Comparison of ENCODE assay signal across 13 cellular contexts in genomic region chr2:188623995-188624643, GRCh38.
A peak's percentile ranks its signal among the peaks of the same experiment; 100 is the strongest.
DNase-seq lines count a peak whose midpoint lies in the region; ATAC-seq and TF ChIP-seq lines count a peak whose summit lies in the region.
"Had no signal": no experiment of that assay in that cellular context is flagged by ENCODE, and none has a peak within 500 bp of the region (broad histone marks: within the 10 kb centered on the region; RNA-seq: fewer than 3 reads in every experiment).

No MANE protein-coding gene starts in this region.

- DNase-seq in DMS153 (lab: John Stamatoyannopoulos, UW) (peak; percentile 26), NCI-H146 treated with DMSO at 0.1 percent for 48 hours (lab: John Stamatoyannopoulos, UW; ENCODE audit: unreplicated experiment) (peak; percentile 43), choroid plexus epithelial cell (ENCODE audit: low read depth) (peak; percentile 91), NCI-H1436 treated with DMSO at 0.1 percent for 48 hours (lab: John Stamatoyannopoulos, UW) (no peak), NCI-H2081 treated with DMSO at 0.1 percent for 48 hours (lab: John Stamatoyannopoulos, UW) (no peak)
- DNase-seq in activated effector memory CD4-positive, alpha-beta T cell treated with anti-CD3 and anti-CD28 coated beads, Interleukin-2, amount 50 U/mL, for 16 hours, result no peak
- DNase-seq: activated CD4-positive, alpha-beta T cell treated with anti-CD3 and anti-CD28 coated beads, Interleukin-2, amount 50 U/mL, for 4 hours; activated naive CD4-positive, alpha-beta T cell treated with Interleukin-2 at 50 U/mL for 16 hours; MG63 had no signal

- peak overlapping the region in 2 of 3 experiments; percentile 21 to 37 for H3K4me3 Mint-ChIP-seq in nephron
- H3K4me3 Mint-ChIP-seq: CD14-positive monocyte had no signal

- ATAC-seq in GM19351 (IDR thresholded peaks at IDR 0.05; ENCODE audit: unreplicated experiment), result no peak

- no peak overlapping the region for H3K4me3 ChIP-seq in choroid plexus epithelial cell (ENCODE audit: low read depth, low read length)
- H3K4me3 ChIP-seq: MG63, skin epidermis had no signal

- H3K4me1 Mint-ChIP-seq in nephron, result peaks cover 51% of the 10 kb centered on the region
- H3K4me1 Mint-ChIP-seq: CD14-positive monocyte had no signal

- H3K27ac Mint-ChIP-seq in nephron, result peak overlapping the region; percentile 91 to 99 (median 92)
- H3K27ac Mint-ChIP-seq: CD14-positive monocyte had no signal

- H3K36me3 Mint-ChIP-seq in nephron (ENCODE audit: low read depth), result no peaks in the 10 kb centered on the region
- H3K36me3 Mint-ChIP-seq: CD14-positive monocyte had no signal

- H3K9me3 Mint-ChIP-seq in nephron, result peaks cover 4% of the 10 kb centered on the region

- H3K27me3 Mint-ChIP-seq in nephron (ENCODE audit: low read depth), result no peaks in the 10 kb centered on the region

- no peak for TF ChIP-seq CTCF in choroid plexus epithelial cell (conservative IDR thresholded peaks at IDR 0.05; ENCODE audit: low read depth, low read length)
- no peak for TF ChIP-seq CTCF in nephron (IDR thresholded peaks at IDR 0.05; ENCODE audit: unreplicated experiment in 3 of 3)

Comparison
In these comparisons a context has a peak if more than half of its experiments do, and no peak if none do; other contexts are left out.
1. DNase-seq: peak in DMS153 (single experiment), NCI-H146 treated with DMSO at 0.1 percent for 48 hours (single experiment) and choroid plexus epithelial cell (single experiment); none in NCI-H1436 treated with DMSO at 0.1 percent for 48 hours (single experiment), NCI-H2081 treated with DMSO at 0.1 percent for 48 hours (single experiment) and activated effector memory CD4-positive, alpha-beta T cell treated with anti-CD3 and anti-CD28 coated beads, Interleukin-2, amount 50 U/mL, for 16 hours (single experiment).